ENCODE assay signal across 8 cellular contexts in genomic region chr12:103965255-103965589, GRCh38. TPM values are rescaled to one million over a fixed set of nuclear protein-coding genes. Genes with fewer than 3 reads are reported as not detected.
A peak's percentile ranks its signal among the peaks of the same experiment; 100 is the strongest.
DNase-seq lines count a peak whose midpoint lies in the region; ATAC-seq, FAIRE-seq and TF ChIP-seq lines count a peak whose summit lies in the region.

No MANE protein-coding gene starts in this region.

- TF ChIP-seq RAD21 in GM12878 (IDR thresholded peaks at IDR 0.05; ENCODE audit: insufficient read depth, low read depth, low read length): no peak

- TF ChIP-seq POLR2A in GM12878 (IDR thresholded peaks at IDR 0.05; ENCODE audit: low read depth, low read length) (no peak), lower leg skin (IDR thresholded peaks at IDR 0.05) (no peak), tibial nerve (IDR thresholded peaks at IDR 0.05) (no peak)

- in situ Hi-C loops in GM12878 (cut with MboI): no loop called here

- peak overlapping the region; percentile 92 for H3K4me3 ChIP-seq in GM12878
- H3K4me3 ChIP-seq in lower leg skin (ENCODE audit: low read depth, poor library complexity, severe bottlenecking): peak overlapping the region; percentile 87
- H3K4me3 ChIP-seq in tibial nerve: peak overlapping the region; percentile 58 to 89 (median 76)

- SMC1A ChIA-PET in GM12878 (lab: Charles Lee; ENCODE audit: uncharacterized antibody, unreplicated experiment): interaction anchor here (1.0 to 6.6 kb wide), 13 partner anchors 8 to 144 kb away, joined by 3 to 67 read pairs (median 9); partner anchors contain the start of gene HSP90B1

- TF ChIP-seq EP300 in GM12878 (IDR thresholded peaks at IDR 0.05; ENCODE audit: borderline replicate concordance in 1 of 2, control insufficient read depth in 1 of 2, low read depth in 2 of 2, low read length in 2 of 2) (no peak), tibial nerve (IDR thresholded peaks at IDR 0.05) (no peak)

- ATAC-seq in activated T-cell treated with anti-CD3 and anti-CD28 coated beads, Interleukin-2, amount 50 U/mL, for 72 hours (replicated peaks in 1 of 2): no peak
- no peak for ATAC-seq in GM12878
- no peak for ATAC-seq in GM21390 (IDR thresholded peaks at IDR 0.05; ENCODE audit: unreplicated experiment)

- no peaks in the 10 kb centered on the region for H3K27me3 Mint-ChIP-seq in activated T-cell treated with anti-CD3 and anti-CD28 coated beads, Interleukin-2, amount 50 U/mL, for 72 hours (ENCODE audit: low read depth)

- TSS peak; percentile 98 for BruUV-seq in GM12878 (replicated peaks; lab: Mats Ljungman, UMichigan)

- CTCF ChIA-PET in GM12878 (lab: Yijun Ruan, JAX): interaction anchor here (0.5 to 5.6 kb wide), 11 partner anchors 9 to 144 kb away, joined by 3 to 33 read pairs (median 4); a partner anchor contains a TSS

- peaks cover 55% of the 10 kb centered on the region for H3K4me1 Mint-ChIP-seq in activated T-cell treated with anti-CD3 and anti-CD28 coated beads, Interleukin-2, amount 50 U/mL, for 72 hours (ENCODE audit: low read depth)

- peak overlapping the region; percentile 94 for H3K27ac ChIP-seq in GM12878 (ENCODE audit: control insufficient read depth, insufficient read depth)
- H3K27ac ChIP-seq in tibial nerve: peak overlapping the region; percentile 79 to 94 (median 92)

- H3K27me3 ChIP-seq in GM12878 (replicated peaks in 1 of 2; ENCODE audit: control insufficient read depth in 2 of 2, insufficient read depth in 2 of 2, low read length in 1 of 2) (no peaks in the 10 kb centered on the region), tibial nerve (no peaks in the 10 kb centered on the region)

- no peaks in the 10 kb centered on the region for H3K9me3 Mint-ChIP-seq in activated T-cell treated with anti-CD3 and anti-CD28 coated beads, Interleukin-2, amount 50 U/mL, for 72 hours

- RAD21 ChIA-PET in GM12878 (lab: Charles Lee; ENCODE audit: unreplicated experiment): interaction anchor here (0.7 to 4.9 kb wide), 11 partner anchors 9 to 98 kb away, joined by 3 to 34 read pairs (median 7); partner anchors contain the start of gene HSP90B1

- peak overlapping the region; percentile 98 for H3K27ac Mint-ChIP-seq in activated T-cell treated with anti-CD3 and anti-CD28 coated beads, Interleukin-2, amount 50 U/mL, for 72 hours

- peak overlapping the region; percentile 95 for H3K9ac ChIP-seq in GM12878 (ENCODE audit: control insufficient read depth, insufficient read depth, low read length)

- FAIRE-seq in GM12878 (lab: Jason Lieb, UNC): no peak

- H3K4me3 Mint-ChIP-seq in activated T-cell treated with anti-CD3 and anti-CD28 coated beads, Interleukin-2, amount 50 U/mL, for 72 hours: peak overlapping the region; percentile 95

- peak overlapping the region; percentile 93 for H3K4me2 ChIP-seq in GM12878 (ENCODE audit: control insufficient read depth, insufficient read depth)

- H3K4me1 ChIP-seq in GM12878 (ENCODE audit: control insufficient read depth, insufficient read depth, low read length) (peaks cover 10% of the 10 kb centered on the region), tibial nerve (peaks cover 5 to 77% (median 28%) of the 10 kb centered on the region in 4 donors)

- H3K36me3 ChIP-seq in GM12878 (ENCODE audit: control insufficient read depth in 2 of 2, insufficient read depth in 2 of 2, low read length in 1 of 2) (peaks cover 0 to 8% of the 10 kb centered on the region in 2 experiments; a peak in 2 of 4 replicates), tibial nerve (no peaks in the 10 kb centered on the region)

- intact Hi-C loops in GM12878 (cut with micrococcal nuclease; ENCODE audit: unreplicated experiment) (loop anchor here (1.0 to 10.0 kb wide), 5 partner anchors 8 to 320 kb away; partner anchors contain the start of gene HSP90B1), lower leg skin (cut with DNase I; ENCODE audit: low total_unique reads) (no loop called here)

- H2AFZ ChIP-seq in GM12878 (ENCODE audit: control insufficient read depth, low read depth, low read length): peak overlapping the region; percentile 77

- POLR2A ChIA-PET in GM12878 (lab: Charles Lee): interaction anchor here (0.6 to 4.9 kb wide), 17 partner anchors 9 to 323 kb away, joined by 3 to 52 read pairs (median 4); partner anchors contain the start of genes HCFC2, HSP90B1 and NT5DC3

- TF ChIP-seq CTCF in GM12878 (IDR thresholded peaks at IDR 0.05 in 2 of 3, conservative IDR thresholded peaks at IDR 0.05 in 1 of 3; ENCODE audit: control insufficient read depth in 2 of 3, extremely low read depth in 1 of 3, insufficient read depth in 1 of 3, low read depth in 3 of 3, low read length in 3 of 3) (no peak), lower leg skin (IDR thresholded peaks at IDR 0.05) (no peak), tibial nerve (IDR thresholded peaks at IDR 0.05) (no peak)

- H3K36me3 Mint-ChIP-seq in activated T-cell treated with anti-CD3 and anti-CD28 coated beads, Interleukin-2, amount 50 U/mL, for 72 hours (ENCODE audit: insufficient read depth in 2 of 2): peaks cover 10 to 11% of the 10 kb centered on the region in 2 donors

- peaks cover 63% of the 10 kb centered on the region for H3K79me2 ChIP-seq in GM12878 (ENCODE audit: control insufficient read depth, insufficient read depth, low read length)

- no peak for DNase-seq in activated T-cell treated with anti-CD3 and anti-CD28 coated beads, Interleukin-2, amount 50 U/mL, for 72 hours
- DNase-seq in activated T-cell treated with anti-CD3 and anti-CD28 coated beads for 4 hours (no peak), GM12878 (ENCODE audit: low read depth, low spot score) (no peak), lower leg skin (ENCODE audit: low spot score in 2 of 2) (no peak), tibial nerve (ENCODE audit: low spot score in 2 of 2) (no peak), NCI-H187 (lab: John Stamatoyannopoulos, UW) (no peak), NCI-H1417 (lab: John Stamatoyannopoulos, UW) (no peak)

- under 1% methylated on average over 11 of the region's 11 CpGs for WGBS in GM12878 (ENCODE audit: insufficient coverage, insufficient replicate concordance, low lambda C conversion rate, missing lambda C conversion rate)
- 0 to 1% methylated on average over 11 of the region's 11 CpGs for WGBS in lower leg skin, 2 donors
- 0% methylated on average over 11 of the region's 11 CpGs for WGBS in tibial nerve, 2 donors

- H3K9me3 ChIP-seq in GM12878 (replicated peaks; ENCODE audit: control insufficient read depth, insufficient read depth, low read length) (no peaks in the 10 kb centered on the region), tibial nerve (no peaks in the 10 kb centered on the region)

- no peaks in the 10 kb centered on the region for H4K20me1 ChIP-seq in GM12878 (ENCODE audit: control insufficient read depth, insufficient read depth)

TF ChIP-seq in GM12878, 131 proteins besides CTCF, POLR2A, EP300 and RAD21 (continues in another document):
- TF ChIP-seq IKZF2 (IDR thresholded peaks at IDR 0.05) (no peak), MTA2 (IDR thresholded peaks at IDR 0.05; ENCODE audit: low read depth) (0 out of 2 replicates have a peak, but pooled peaks have one; percentile 30), ETV6 (conservative IDR thresholded peaks at IDR 0.05 in 1 of 2, IDR thresholded peaks at IDR 0.05 in 1 of 2; ENCODE audit: borderline replicate concordance in 1 of 2, low read depth in 1 of 2) (no peak)

RNA-seq across cellular contexts. Expression of gene TDG, which starts 0.5 kb away (rescaled TPM):
- total RNA-seq in activated T-cell treated with anti-CD3 and anti-CD28 coated beads, Interleukin-2, amount 50 U/mL, for 72 hours: 10 to 100 TPM; 24.9 to 28.8 TPM
- total RNA-seq in GM12878 (2013; cell fraction: nucleolus; rRNA removed): 63.4 and 64.9 TPM in 2 replicates
- total RNA-seq in GM12878 (2014; rRNA removed) (47.5 and 57.8 TPM in 2 replicates), GM12878 (2014; rRNA removed; fragmentation: Illumina TruSeq; extraction: Trizol) (53.7 and 56.3 TPM in 2 replicates), GM12878 (2021) (46.7 and 51.9 TPM in 2 replicates), lower leg skin (10 to 100 TPM; 18.9 to 24.3 (median 21.1) TPM), tibial nerve (10 to 100 TPM; 13.7 to 23.7 (median 20.0) TPM)
- 15.8 TPM for polyA plus RNA-seq in GM12878 (2011; ENCODE audit: low read depth)
- polyA plus RNA-seq in GM12878 (2011; rRNA removed) (47.5 and 72.3 TPM in 2 replicates), GM12878 (2014; fragmentation: Illumina TruSeq; extraction: Trizol) (63.6 and 70.5 TPM in 2 replicates), GM12878 (2014; fragmentation: Nextera tagmentation; extraction: Ambion mirVana) (10 to 100 TPM; 29.7 to 33.7 TPM), GM12878 (2014; rRNA removed) (44.0 and 50.5 TPM in 2 replicates), GM12878 (2016; fragmentation: Nextera tagmentation; extraction: Ambion mirVana) (10 to 100 TPM; 63.2 to 68.8 TPM)
- 17.1 and 17.3 TPM in 2 replicates for polyA plus RNA-seq in GM12878 (2011; cell fraction: cytosol; rRNA removed)
- polyA plus RNA-seq in GM12878 (2011; cell fraction: nucleus; rRNA removed): 58.2 and 62.0 TPM in 2 replicates
- polyA plus RNA-seq in GM12878 (2012): 24.3 and 25.7 TPM in 2 replicates
- polyA minus RNA-seq in GM12878 (2011; rRNA and poly(A)+ RNA removed): 21.7 and 30.6 TPM in 2 replicates
- 14.6 and 15.5 TPM in 2 replicates for polyA minus RNA-seq in GM12878 (2011; cell fraction: cytosol; rRNA and poly(A)+ RNA removed)
- polyA minus RNA-seq in GM12878 (2011; cell fraction: nucleus; rRNA and poly(A)+ RNA removed): 17.8 and 21.0 TPM in 2 replicates

RNA-seq across cellular contexts. Expression of gene HSP90B1, which starts 35.0 kb away (rescaled TPM):
- 100 to 1,000 TPM; 416 to 532 TPM for total RNA-seq in activated T-cell treated with anti-CD3 and anti-CD28 coated beads, Interleukin-2, amount 50 U/mL, for 72 hours
- total RNA-seq in GM12878 (2013; cell fraction: nucleolus; rRNA removed): 492 and 493 TPM in 2 replicates
- total RNA-seq in GM12878 (2014; rRNA removed): 298 and 306 TPM in 2 replicates
- total RNA-seq in GM12878 (2014; rRNA removed; fragmentation: Illumina TruSeq; extraction: Trizol): 644 and 702 TPM in 2 replicates
- total RNA-seq in GM12878 (2021): 511 and 557 TPM in 2 replicates
- 428 TPM for polyA plus RNA-seq in GM12878 (2011; ENCODE audit: low read depth)
- polyA plus RNA-seq in GM12878 (2011; rRNA removed): 443 and 639 TPM in 2 replicates
- polyA plus RNA-seq in GM12878 (2011; cell fraction: cytosol; rRNA removed): 135 and 136 TPM in 2 replicates
- 477 and 595 TPM in 2 replicates for polyA plus RNA-seq in GM12878 (2011; cell fraction: nucleus; rRNA removed)
- 568 and 601 TPM in 2 replicates for polyA plus RNA-seq in GM12878 (2012)
- polyA plus RNA-seq in GM12878 (2014; fragmentation: Illumina TruSeq; extraction: Trizol): 715 and 780 TPM in 2 replicates
- polyA plus RNA-seq in GM12878 (2014; fragmentation: Nextera tagmentation; extraction: Ambion mirVana): 100 to 1,000 TPM; 254 to 414 TPM
- 495 and 564 TPM in 2 replicates for polyA plus RNA-seq in GM12878 (2014; rRNA removed)
- 100 to 1,000 TPM; 936 to 968 TPM for polyA plus RNA-seq in GM12878 (2016; fragmentation: Nextera tagmentation; extraction: Ambion mirVana)
- 148 and 211 TPM in 2 replicates for polyA minus RNA-seq in GM12878 (2011; rRNA and poly(A)+ RNA removed)
- polyA minus RNA-seq in GM12878 (2011; cell fraction: cytosol; rRNA and poly(A)+ RNA removed): 90.8 and 99.4 TPM in 2 replicates
- polyA minus RNA-seq in GM12878 (2011; cell fraction: nucleus; rRNA and poly(A)+ RNA removed): 145 and 205 TPM in 2 replicates
- 100 to 1,000 TPM in 3 of 4 donors, 10 to 100 TPM in 1; 98.4 to 168 (median 135) TPM for total RNA-seq in lower leg skin
- 100 to 1,000 TPM; 213 to 480 (median 250) TPM for total RNA-seq in tibial nerve
